Comparison of ENCODE assay signal across 8 cellular contexts in the genomic region with DNA sequence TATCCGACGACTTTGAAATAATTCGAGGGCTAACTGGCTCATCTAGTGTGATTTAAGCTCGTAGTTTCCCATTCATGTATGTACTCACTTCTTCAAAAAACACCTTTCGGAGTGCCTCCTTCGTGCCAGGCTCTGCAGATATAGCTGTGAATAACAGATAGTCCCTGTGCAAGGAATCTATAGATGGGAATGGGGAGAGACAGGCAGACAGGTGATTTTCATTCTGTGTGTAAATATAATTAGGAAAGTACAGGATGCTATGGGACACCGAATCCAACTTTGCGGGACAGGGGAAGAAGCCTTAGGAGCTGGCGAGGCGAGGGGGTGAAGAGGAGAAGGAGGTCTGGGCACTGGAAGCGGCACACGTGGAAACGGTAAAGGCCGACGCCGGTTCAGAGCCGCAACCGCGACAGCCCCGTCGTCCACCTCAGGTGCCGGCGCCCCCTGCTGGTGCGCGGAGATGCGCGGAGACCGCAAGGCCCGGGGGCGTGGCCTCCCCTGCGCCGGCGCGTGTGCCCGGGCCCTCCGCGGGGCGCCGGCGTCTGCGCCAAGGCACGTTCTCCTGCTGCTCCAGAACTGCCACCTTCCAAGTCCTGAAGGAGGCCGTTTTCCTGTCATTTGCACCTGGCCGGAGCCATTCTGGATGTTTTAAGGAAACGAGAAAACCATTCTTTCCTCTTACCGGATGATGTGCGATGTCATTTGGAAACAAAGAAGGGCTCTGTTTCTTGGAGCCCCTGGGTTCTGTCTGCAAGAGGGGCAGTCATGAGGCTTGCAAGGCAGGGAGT. TPM values are rescaled to one million over a fixed set of nuclear protein-coding genes. Genes with fewer than 3 reads are reported as not detected.
DNase-seq lines count a peak whose midpoint lies in the region; ATAC-seq and TF ChIP-seq lines count a peak whose summit lies in the region.

No MANE protein-coding gene starts in this region.

- H3K4me3 ChIP-seq in HUES64 (ENCODE audit: low read length) (peak overlapping the region; percentile 43), PC-9 (peak overlapping the region; percentile 13; the same call in 1 of the 2 replicates), fibroblast of mammary gland (ENCODE audit: control insufficient read depth, low read depth, low read length) (peak overlapping the region; percentile 33)

- BruUV-seq in PC-9 (replicated peaks; lab: Mats Ljungman, UMichigan) = no TSS peak

- H3K27me3 ChIP-seq in HUES64 (ENCODE audit: insufficient read depth, low read length) (peaks cover 54% of the 10 kb centered on the region), PC-9 (ENCODE audit: insufficient read depth, low read depth) (peaks cover 100% of the 10 kb centered on the region)

- DNase-seq in AG09319 (ENCODE audit: extremely low read depth, low read depth) (peak; percentile 47), PC-9 (peak in 1 of 2 experiments; percentile 77), activated T-helper 1 cell treated with Interleukin-2 at 50 U/mL for 16 hours (ENCODE audit: low read depth) (peak; percentile 79), fibroblast of mammary gland (ENCODE audit: low read depth) (peak; percentile 67)
- peak; percentile 68 to 90 (median 83) for DNase-seq in naive thymus-derived CD8-positive, alpha-beta T cell
- peak; percentile 92 to 95 for DNase-seq in stimulated activated effector memory CD8-positive, alpha-beta T cell treated with anti-CD3 and anti-CD28 coated beads, Interleukin-12 subunit alpha, Interleukin-12 subunit beta, amount 100 ng/mL, for 72 hours (ENCODE audit: low spot score in 2 of 2)

- CTCF ChIA-PET in PC-9 (lab: Charles Lee) = interaction anchor here (1.8 kb wide), 1 partner anchor 95 kb away, joined by 4 read pairs; no protein-coding TSS in a partner anchor

- H3K79me2 ChIP-seq in PC-9 (ENCODE audit: low read depth) = no peaks in the 10 kb centered on the region

- H3K36me3 ChIP-seq in HUES64 (ENCODE audit: insufficient read depth, low read length) (no peaks in the 10 kb centered on the region), PC-9 (ENCODE audit: low read depth) (no peaks in the 10 kb centered on the region)

- no peaks in the 10 kb centered on the region for H3K36me3 Mint-ChIP-seq in naive thymus-derived CD8-positive, alpha-beta T cell
- no peaks in the 10 kb centered on the region for H3K36me3 Mint-ChIP-seq in stimulated activated effector memory CD8-positive, alpha-beta T cell treated with anti-CD3 and anti-CD28 coated beads, Interleukin-12 subunit alpha, Interleukin-12 subunit beta, amount 100 ng/mL, for 72 hours

- peak; percentile 68 for TF ChIP-seq CTCF in AG09319 (IDR thresholded peaks at IDR 0.05; ENCODE audit: low read depth, low read length)
- TF ChIP-seq CTCF in PC-9 (conservative IDR thresholded peaks at IDR 0.05) = peak; percentile 74
- peak; percentile 52 for TF ChIP-seq CTCF in fibroblast of mammary gland (conservative IDR thresholded peaks at IDR 0.05; ENCODE audit: control insufficient read depth, insufficient read depth, low read depth, low read length)

- H3K9ac ChIP-seq in HUES64 (ENCODE audit: low read depth, low read length) = no peak overlapping the region

- H3K4me1 ChIP-seq in HUES64 (ENCODE audit: insufficient read depth, low read length) (peaks cover 4% of the 10 kb centered on the region; the same call in 1 of the 2 replicates), PC-9 (replicated peaks; ENCODE audit: insufficient read depth) (no peaks in the 10 kb centered on the region)

- intact Hi-C loops in PC-9 (cut with micrococcal nuclease; ENCODE audit: unreplicated experiment) = loop anchor here (1.0 kb wide), 1 partner anchor 239 kb away; no protein-coding TSS in a partner anchor

- peaks cover 17 to 39% (median 29%) of the 10 kb centered on the region in 5 donors for H3K27me3 Mint-ChIP-seq in naive thymus-derived CD8-positive, alpha-beta T cell

- WGBS in HUES64 = 16% methylated on average over 47 of the region's 47 CpGs

- no peaks in the 10 kb centered on the region for H3F3A ChIP-seq in PC-9 (ENCODE audit: insufficient read depth, low read depth)

- H3K9me3 ChIP-seq in HUES64 (ENCODE audit: insufficient read depth, low read depth, low read length) = no peaks in the 10 kb centered on the region
- no peaks in the 10 kb centered on the region for H3K9me3 ChIP-seq in PC-9 (ENCODE audit: insufficient read depth, low read depth)

- H3K4me3 Mint-ChIP-seq in naive thymus-derived CD8-positive, alpha-beta T cell = peak overlapping the region; percentile 69 to 82 (median 75)
- H3K4me3 Mint-ChIP-seq in stimulated activated effector memory CD8-positive, alpha-beta T cell treated with anti-CD3 and anti-CD28 coated beads, Interleukin-12 subunit alpha, Interleukin-12 subunit beta, amount 100 ng/mL, for 72 hours = peak overlapping the region; percentile 68

- POLR2A ChIA-PET in PC-9 (lab: Charles Lee; ENCODE audit: unreplicated experiment) = no interaction called here
- POLR2A ChIA-PET in naive thymus-derived CD8-positive, alpha-beta T cell (lab: Charles Lee) = interaction anchor here (0.7 kb wide), 1 partner anchor 344 kb away, joined by 3 read pairs; a partner anchor contains a TSS

- H3K4me1 Mint-ChIP-seq in naive thymus-derived CD8-positive, alpha-beta T cell = peaks cover 3 to 15% (median 13%) of the 10 kb centered on the region in 4 donors
- H3K4me1 Mint-ChIP-seq in stimulated activated effector memory CD8-positive, alpha-beta T cell treated with anti-CD3 and anti-CD28 coated beads, Interleukin-12 subunit alpha, Interleukin-12 subunit beta, amount 100 ng/mL, for 72 hours = peaks cover 16% of the 10 kb centered on the region

- H3K9me2 ChIP-seq in PC-9 (ENCODE audit: insufficient read depth) = no peaks in the 10 kb centered on the region

- H3K27ac Mint-ChIP-seq in naive thymus-derived CD8-positive, alpha-beta T cell = peak overlapping the region in 3 of 10 donors; percentile 21 to 70 (median 67)
- no peak overlapping the region for H3K27ac Mint-ChIP-seq in stimulated activated effector memory CD8-positive, alpha-beta T cell treated with anti-CD3 and anti-CD28 coated beads, Interleukin-12 subunit alpha, Interleukin-12 subunit beta, amount 100 ng/mL, for 72 hours

- peak; percentile 57 for ATAC-seq in GM19324 (IDR thresholded peaks at IDR 0.05; ENCODE audit: low FRiP score, unreplicated experiment)
- peak; percentile 97 to 99 for ATAC-seq in naive thymus-derived CD8-positive, alpha-beta T cell
- peak; percentile 95 for ATAC-seq in stimulated activated effector memory CD8-positive, alpha-beta T cell treated with anti-CD3 and anti-CD28 coated beads, Interleukin-12 subunit alpha, Interleukin-12 subunit beta, amount 100 ng/mL, for 72 hours

- H2AFZ ChIP-seq in PC-9 = no peak overlapping the region; the same call in 1 of the 2 replicates

- no peaks in the 10 kb centered on the region for H4K20me1 ChIP-seq in PC-9 (ENCODE audit: insufficient read depth)

- H3K27ac ChIP-seq in HUES64 (ENCODE audit: low read depth, low read length) = no peak overlapping the region
- no peak overlapping the region for H3K27ac ChIP-seq in PC-9

- H3K9me3 Mint-ChIP-seq in naive thymus-derived CD8-positive, alpha-beta T cell = no peaks in the 10 kb centered on the region
- H3K9me3 Mint-ChIP-seq in stimulated activated effector memory CD8-positive, alpha-beta T cell treated with anti-CD3 and anti-CD28 coated beads, Interleukin-12 subunit alpha, Interleukin-12 subunit beta, amount 100 ng/mL, for 72 hours = no peaks in the 10 kb centered on the region

- H3K4me2 ChIP-seq in PC-9 = peak overlapping the region; percentile 48

RNA-seq across cellular contexts. Expression of a gene that starts 18.0 kb away (rescaled TPM):
- polyA plus RNA-seq in HUES64 (2013, experiment 1 of 2) = 0.45 TPM
- polyA plus RNA-seq in HUES64 (2013, experiment 2 of 2) = 0.32 TPM
- not detected in 2 replicates for total RNA-seq in PC-9 (2021)
- total RNA-seq in naive thymus-derived CD8-positive, alpha-beta T cell = under 1 TPM; 0.16 to 0.21 TPM
- under 1 TPM; 0.05 to 0.21 (median 0.10) TPM for polyA plus RNA-seq in naive thymus-derived CD8-positive, alpha-beta T cell

RNA-seq across cellular contexts. Expression of a gene that starts 30.6 kb away (rescaled TPM):
- polyA plus RNA-seq in HUES64 (2013, experiment 1 of 2) = 17.8 TPM
- polyA plus RNA-seq in HUES64 (2013, experiment 2 of 2) = 23.7 TPM
- 6.2 and 6.8 TPM in 2 replicates for total RNA-seq in PC-9 (2021)
- total RNA-seq in naive thymus-derived CD8-positive, alpha-beta T cell = 10 to 100 TPM; 20.9 to 23.2 TPM
- polyA plus RNA-seq in naive thymus-derived CD8-positive, alpha-beta T cell = 10 to 100 TPM; 10.0 to 24.4 (median 16.1) TPM
